Comparison of ENCODE assay signal across 24 cellular contexts in the genomic region with DNA sequence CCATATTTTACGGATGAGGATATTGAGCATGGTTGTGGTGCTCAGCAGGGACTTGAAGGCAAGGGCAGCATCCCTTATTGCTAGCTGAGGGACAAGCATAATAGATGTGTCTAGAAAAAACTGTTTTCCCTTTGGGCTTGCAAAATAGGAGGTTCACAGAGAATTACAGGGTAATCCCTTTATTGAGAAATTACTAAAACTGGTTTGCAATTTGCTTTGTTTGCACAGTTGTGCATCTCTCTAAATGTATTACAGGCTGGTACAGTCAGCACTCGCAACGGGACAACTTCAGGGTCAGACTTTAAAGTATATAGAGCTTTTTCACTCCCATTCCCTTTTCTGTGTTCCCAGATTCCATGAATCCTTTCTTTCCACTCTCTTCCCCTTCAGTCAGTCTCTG. TPM values are rescaled to one million over a fixed set of nuclear protein-coding genes. Genes with fewer than 3 reads are reported as not detected.
"Had no signal": no experiment of that assay in that cellular context is flagged by ENCODE, and none has a peak within 500 bp of the region (broad histone marks: within the 10 kb centered on the region; RNA-seq: fewer than 3 reads in every experiment).

No MANE protein-coding gene starts in this region.

- H3K4me3 Mint-ChIP-seq: activated B cell treated with CpG ODN at 0.5 μM for 24 hours; activated naive CD8-positive, alpha-beta T cell treated with anti-CD3 and anti-CD28 coated beads, Interleukin-2, amount 10 ng/mL, durations not matched to agents 7 days and 5 days; activated T-cell treated with anti-CD3 and anti-CD28 coated beads, Interleukin-2, amount 50 U/mL, for 4 hours; naive thymus-derived CD4-positive, alpha-beta T cell; neural crest cell; type B pancreatic cell had no signal

- H3K9me3 Mint-ChIP-seq: activated B cell treated with CpG ODN at 0.5 μM for 24 hours; activated naive CD8-positive, alpha-beta T cell treated with anti-CD3 and anti-CD28 coated beads, Interleukin-2, amount 10 ng/mL, durations not matched to agents 7 days and 5 days; activated T-cell treated with anti-CD3 and anti-CD28 coated beads, Interleukin-2, amount 50 U/mL, for 4 hours; type B pancreatic cell had no signal

- H3K36me3 ChIP-seq: gastrocnemius medialis, right lobe of liver, spleen, thoracic aorta had no signal

- H3K27ac Mint-ChIP-seq: activated B cell treated with CpG ODN at 0.5 μM for 24 hours; activated naive CD8-positive, alpha-beta T cell treated with anti-CD3 and anti-CD28 coated beads, Interleukin-2, amount 10 ng/mL, durations not matched to agents 7 days and 5 days; naive thymus-derived CD4-positive, alpha-beta T cell; type B pancreatic cell had no signal

- DNase-seq: activated B cell treated with CpG ODN at 0.5 μM for 24 hours; activated CD4-positive, alpha-beta T cell treated with anti-CD3 and anti-CD28 coated beads for 4 hours; activated CD8-positive, alpha-beta memory T cell treated with anti-CD3 and anti-CD28 coated beads, Interleukin-2, amount 50 U/mL, for 48 hours; activated naive CD4-positive, alpha-beta T cell treated with Interleukin-2 at 50 U/mL for 16 hours; activated naive CD8-positive, alpha-beta T cell treated with anti-CD3 and anti-CD28 coated beads, Interleukin-2, amount 10 ng/mL, durations not matched to agents 7 days and 5 days; activated T-cell treated with anti-CD3 and anti-CD28 coated beads, Interleukin-2, amount 50 U/mL, for 4 hours; amygdala; cerebellar nuclear complex; cortex of kidney; gastrocnemius medialis; head of caudate nucleus; left colon; naive thymus-derived CD4-positive, alpha-beta T cell; occipital lobe; posterior cingulate gyrus; right lobe of liver; spleen; stimulated activated CD4-positive, alpha-beta T cell treated with anti-CD3 and anti-CD28 coated beads, Interleukin-4, amount 100 ng/mL, for 1 hour; stimulated activated naive CD4-positive, alpha-beta T cell; T1000 had no signal

- H3K27me3 Mint-ChIP-seq: activated B cell treated with CpG ODN at 0.5 μM for 24 hours, type B pancreatic cell had no signal

- H3K27ac ChIP-seq: gastrocnemius medialis, right lobe of liver, spleen had no signal

- H3K36me3 Mint-ChIP-seq: activated naive CD8-positive, alpha-beta T cell treated with anti-CD3 and anti-CD28 coated beads, Interleukin-2, amount 10 ng/mL, durations not matched to agents 7 days and 5 days; naive thymus-derived CD4-positive, alpha-beta T cell; type B pancreatic cell had no signal

- H3K4me1 ChIP-seq: gastrocnemius medialis, right lobe of liver, spleen had no signal

- H3K9me3 ChIP-seq: gastrocnemius medialis, right lobe of liver, spleen, thoracic aorta had no signal

- H3K27me3 ChIP-seq: gastrocnemius medialis, right lobe of liver, spleen had no signal

- H3K4me1 Mint-ChIP-seq: activated B cell treated with CpG ODN at 0.5 μM for 24 hours, neural crest cell had no signal

- H3K4me3 ChIP-seq: gastrocnemius medialis, right lobe of liver, spleen, thoracic aorta had no signal

- ATAC-seq: activated T-cell treated with anti-CD3 and anti-CD28 coated beads, Interleukin-2, amount 50 U/mL, for 4 hours; gastrocnemius medialis; left colon; naive thymus-derived CD4-positive, alpha-beta T cell; right lobe of liver had no signal

RNA-seq across cellular contexts. Expression of gene SUCNR1, which starts 51.3 kb away (rescaled TPM):
- total RNA-seq: activated B cell treated with CpG ODN at 0.5 μM for 24 hours; activated T-cell treated with anti-CD3 and anti-CD28 coated beads, Interleukin-2, amount 50 U/mL, for 4 hours; neural crest cell; T-helper 1 cell treated with Interleukin-12 subunit alpha and Interleukin-12 subunit beta and Interleukin-4 antibody, amounts not matched to agents 30 ng/mL and 1 ng/mL, for 36 hours had no signal
- polyA plus RNA-seq: naive thymus-derived CD4-positive, alpha-beta T cell had no signal
